Comparison of ENCODE assay signal across 1 cellular context in genomic region chr10:16436758-16437539, GRCh38.
TF ChIP-seq lines count a peak whose summit lies in the region.

PTER (plus strand) TSS chr10:16437010; CDS start chr10:16484385, 47,375 bp downstream.

TF ChIP-seq in K562, 482 proteins besides CTCF, POLR2A, EP300 and RAD21 (continued from another document and continues in another):
- no peak for TF ChIP-seq CHD7 (IDR thresholded peaks at IDR 0.05; ENCODE audit: low read depth, low read length)
- TF ChIP-seq DEAF1 (CRISPR knock-in tag; IDR thresholded peaks at IDR 0.05), result no peak
- TF ChIP-seq ZNF282 (CRISPR knock-in tag; IDR thresholded peaks at IDR 0.05), result no peak
- TF ChIP-seq ZNF143 (CRISPR knock-in tag; IDR thresholded peaks at IDR 0.05), result no peak
- no peak for TF ChIP-seq ZNF41 (CRISPR knock-in tag; conservative IDR thresholded peaks at IDR 0.05)
- TF ChIP-seq ZC3H4 (CRISPR knock-in tag; IDR thresholded peaks at IDR 0.05; ENCODE audit: borderline replicate concordance), result no peak
- no peak for TF ChIP-seq ZNF76 (CRISPR knock-in tag; IDR thresholded peaks at IDR 0.05; ENCODE audit: borderline replicate concordance)
- TF ChIP-seq ZNF232 (CRISPR knock-in tag; IDR thresholded peaks at IDR 0.05), result no peak
- TF ChIP-seq CHD1 (IDR thresholded peaks at IDR 0.05; ENCODE audit: low read length), result peak; percentile 29
- no peak for TF ChIP-seq ATF3 (IDR thresholded peaks at IDR 0.05)
- TF ChIP-seq ATF3 (CRISPR knock-in tag; conservative IDR thresholded peaks at IDR 0.05), result no peak
- TF ChIP-seq SRSF1 (IDR thresholded peaks at IDR 0.05; ENCODE audit: low read depth, low read length), result no peak
- no peak; the same call in 1 of the 2 replicates for TF ChIP-seq HCFC1 (IDR thresholded peaks at IDR 0.05; ENCODE audit: low read depth, low read length)
- TF ChIP-seq ZNF274 (IDR thresholded peaks at IDR 0.05; ENCODE audit: borderline replicate concordance, low read depth, low read length), result no peak
- TF ChIP-seq ZNF121 (CRISPR knock-in tag; conservative IDR thresholded peaks at IDR 0.05), result no peak
- TF ChIP-seq RUNX1 (IDR thresholded peaks at IDR 0.05; ENCODE audit: low read depth), result no peak
- no peak for TF ChIP-seq ILK (tag; IDR thresholded peaks at IDR 0.05; ENCODE audit: borderline replicate concordance, low read depth)
- TF ChIP-seq MYC (IDR thresholded peaks at IDR 0.05; ENCODE audit: low read depth, low read length), result peak; percentile 62
- TF ChIP-seq MYC (CRISPR knock-in tag; IDR thresholded peaks at IDR 0.05; ENCODE audit: borderline replicate concordance, low read depth), result no peak; the same call in 1 of the 2 replicates
- no peak for TF ChIP-seq XRCC4 (IDR thresholded peaks at IDR 0.05; ENCODE audit: extremely low read depth, insufficient read depth, insufficient read length)
- no peak for TF ChIP-seq ZNF778 (CRISPR knock-in tag; IDR thresholded peaks at IDR 0.05)
- no peak for TF ChIP-seq CBX5 (IDR thresholded peaks at IDR 0.05; ENCODE audit: borderline replicate concordance, low read depth)
- no peak for TF ChIP-seq LARP7 (IDR thresholded peaks at IDR 0.05)
- no peak for TF ChIP-seq SRSF9 (IDR thresholded peaks at IDR 0.05; ENCODE audit: borderline replicate concordance, low read depth, low read length)
- TF ChIP-seq RB1 (IDR thresholded peaks at IDR 0.05; ENCODE audit: low read depth), result peak; percentile 19; the same call in 1 of the 2 replicates
- TF ChIP-seq JUN (IDR thresholded peaks at IDR 0.05; ENCODE audit: borderline replicate concordance, low read depth, low read length), result no peak
- TF ChIP-seq JUN (CRISPR knock-in tag; IDR thresholded peaks at IDR 0.05; ENCODE audit: borderline replicate concordance), result no peak
- no peak for TF ChIP-seq CBFB (CRISPR knock-in tag; IDR thresholded peaks at IDR 0.05)
- TF ChIP-seq ZNF655 (CRISPR knock-in tag; IDR thresholded peaks at IDR 0.05), result no peak
- no peak for TF ChIP-seq TCFL5 (CRISPR knock-in tag; conservative IDR thresholded peaks at IDR 0.05)
- TF ChIP-seq SAFB2 (IDR thresholded peaks at IDR 0.05; ENCODE audit: borderline replicate concordance, low read depth, low read length, severe bottlenecking), result no peak
- TF ChIP-seq ZNF384 (IDR thresholded peaks at IDR 0.05; ENCODE audit: low read depth, low read length), result no peak
- no peak for TF ChIP-seq MLLT1 (IDR thresholded peaks at IDR 0.05)
- TF ChIP-seq TAF1 (IDR thresholded peaks at IDR 0.05; ENCODE audit: control insufficient read depth, extremely low read depth, insufficient read depth, low read length, severe bottlenecking), result peak; percentile 64
- no peak for TF ChIP-seq NUFIP1 (IDR thresholded peaks at IDR 0.05; ENCODE audit: partially characterized antibody)
- peak; percentile 91 for TF ChIP-seq L3MBTL2 (IDR thresholded peaks at IDR 0.05)
